Comparison of ENCODE assay signal across 8 cellular contexts in genomic region chr7:47253650-47254080, GRCh38.
DNase-seq lines count a peak whose midpoint lies in the region; ATAC-seq and TF ChIP-seq lines count a peak whose summit lies in the region.

No MANE protein-coding gene starts in this region.

- ATAC-seq in GM23338 = no peak; the same call in 1 of the 3 replicates

- H3K36me3 Mint-ChIP-seq in GM23338 (ENCODE audit: low read depth) = no peaks in the 10 kb centered on the region
- no peaks in the 10 kb centered on the region for H3K36me3 Mint-ChIP-seq in activated CD4-positive, alpha-beta T cell treated with anti-CD3 and anti-CD28 coated beads, Interleukin-2, amount 10 ng/mL, durations not matched to agents 7 days and 5 days (ENCODE audit: low read depth)

- H3K27ac Mint-ChIP-seq in GM23338 = no peak overlapping the region; the same call in 1 of the 2 replicates
- no peak overlapping the region for H3K27ac Mint-ChIP-seq in activated CD4-positive, alpha-beta T cell treated with anti-CD3 and anti-CD28 coated beads, Interleukin-2, amount 10 ng/mL, durations not matched to agents 7 days and 5 days

- TF ChIP-seq CTCF in GM06990 (IDR thresholded peaks at IDR 0.05; ENCODE audit: insufficient read depth, low read length, poor library complexity, severe bottlenecking) (no peak), GM23338 (conservative IDR thresholded peaks at IDR 0.05; ENCODE audit: low read depth in 2 of 2) (no peak), prostate gland (IDR thresholded peaks at IDR 0.05) (no peak)

- DNase-seq in GM06990 (ENCODE audit: extremely low read depth, insufficient read length) = peak; percentile 24
- no peak for DNase-seq in GM23338 (ENCODE audit: low spot score)
- peak; percentile 92 for DNase-seq in M059J (ENCODE audit: low read depth)
- DNase-seq in amniotic epithelial cell (ENCODE audit: low read depth) = peak; percentile 88
- peak; percentile 75 for DNase-seq in hepatic stellate cell (ENCODE audit: low spot score)
- DNase-seq in prostate gland (ENCODE audit: low spot score) = no peak
- no peak for DNase-seq in effector memory CD4-positive, alpha-beta T cell
- no peak for DNase-seq in activated CD4-positive, alpha-beta T cell treated with anti-CD3 and anti-CD28 coated beads, Interleukin-2, amount 10 ng/mL, durations not matched to agents 7 days and 5 days

- H3K79me2 ChIP-seq in GM23338 (replicated peaks; ENCODE audit: insufficient read depth) = no peaks in the 10 kb centered on the region

- H3K27me3 Mint-ChIP-seq in GM23338 (ENCODE audit: insufficient read depth, low read depth, poor library complexity) = peaks cover 16% of the 10 kb centered on the region
- peaks cover 25% of the 10 kb centered on the region for H3K27me3 Mint-ChIP-seq in activated CD4-positive, alpha-beta T cell treated with anti-CD3 and anti-CD28 coated beads, Interleukin-2, amount 10 ng/mL, durations not matched to agents 7 days and 5 days

- H3K27ac ChIP-seq in GM23338 (ENCODE audit: low read depth) = no peak overlapping the region
- H3K27ac ChIP-seq in prostate gland = peak overlapping the region; percentile 72 to 78
- no peak overlapping the region for H3K27ac ChIP-seq in effector memory CD4-positive, alpha-beta T cell (ENCODE audit: insufficient read depth, low read length, poor library complexity, severe bottlenecking)

- H3K36me3 ChIP-seq in GM06990 (ENCODE audit: control insufficient read depth, insufficient read depth, low read length) (no peaks in the 10 kb centered on the region), GM23338 (ENCODE audit: insufficient read depth) (no peaks in the 10 kb centered on the region), prostate gland (no peaks in the 10 kb centered on the region)
- no peaks in the 10 kb centered on the region for H3K36me3 ChIP-seq in effector memory CD4-positive, alpha-beta T cell (ENCODE audit: control insufficient read depth, insufficient read depth, low read length)

- POLR2A ChIA-PET in activated CD4-positive, alpha-beta T cell treated with anti-CD3 and anti-CD28 coated beads, Interleukin-2, amount 10 ng/mL, durations not matched to agents 7 days and 5 days (lab: Charles Lee) = no interaction called here

- WGBS in prostate gland = 9% methylated on average over 14 of the region's 14 CpGs

- CTCF ChIA-PET in activated CD4-positive, alpha-beta T cell treated with anti-CD3 and anti-CD28 coated beads, Interleukin-2, amount 10 ng/mL, durations not matched to agents 7 days and 5 days (lab: Charles Lee) = no interaction called here

- TF ChIP-seq POLR2A in prostate gland (IDR thresholded peaks at IDR 0.05) = no peak

- H3K4me2 ChIP-seq in GM23338 = peak overlapping the region; percentile 92

- no peaks in the 10 kb centered on the region for H4K20me1 ChIP-seq in GM23338 (replicated peaks; ENCODE audit: insufficient read depth)

- intact Hi-C loops in prostate gland (cut with DNase I) = loop anchor here (2.0 to 5.0 kb wide), 3 partner anchors 73 to 1336 kb away; no protein-coding TSS in a partner anchor

- H3K4me3 ChIP-seq in GM06990 (replicated peaks; ENCODE audit: low read depth, low read length) (peak overlapping the region; percentile 54), GM23338 (peak overlapping the region; percentile 71), prostate gland (peak overlapping the region; percentile 42 to 43)
- no peak overlapping the region for H3K4me3 ChIP-seq in effector memory CD4-positive, alpha-beta T cell (ENCODE audit: insufficient read depth, low read depth, low read length, poor library complexity, severe bottlenecking)

- no peaks in the 10 kb centered on the region for H3F3A ChIP-seq in GM23338 (replicated peaks; ENCODE audit: low read depth)

- H3K27me3 ChIP-seq in GM06990 (replicated peaks; ENCODE audit: control insufficient read depth, insufficient read depth, low read length) = peaks cover 1% of the 10 kb centered on the region; the same call in 1 of the 2 replicates
- peaks cover 13% of the 10 kb centered on the region for H3K27me3 ChIP-seq in GM23338 (ENCODE audit: insufficient read depth)
- H3K27me3 ChIP-seq in prostate gland (replicated peaks; ENCODE audit: insufficient read depth) = no peaks in the 10 kb centered on the region
- no peaks in the 10 kb centered on the region for H3K27me3 ChIP-seq in effector memory CD4-positive, alpha-beta T cell (replicated peaks; ENCODE audit: control insufficient read depth, insufficient read depth, low read length, poor library complexity, severe bottlenecking)

- H3K9me3 Mint-ChIP-seq in GM23338 = peaks cover 13% of the 10 kb centered on the region; the same call in 2 of the 3 replicates
- H3K9me3 Mint-ChIP-seq in activated CD4-positive, alpha-beta T cell treated with anti-CD3 and anti-CD28 coated beads, Interleukin-2, amount 10 ng/mL, durations not matched to agents 7 days and 5 days = no peaks in the 10 kb centered on the region

- H3K4me1 ChIP-seq in GM23338 (ENCODE audit: insufficient read depth) (peaks cover 3% of the 10 kb centered on the region; the same call in 1 of the 2 replicates), prostate gland (replicated peaks) (no peaks in the 10 kb centered on the region)
- no peaks in the 10 kb centered on the region for H3K4me1 ChIP-seq in effector memory CD4-positive, alpha-beta T cell (ENCODE audit: control insufficient read depth, insufficient read depth, low read length, poor library complexity, severe bottlenecking)

- peaks cover 8% of the 10 kb centered on the region for H3K4me1 Mint-ChIP-seq in GM23338
- peaks cover 3% of the 10 kb centered on the region for H3K4me1 Mint-ChIP-seq in activated CD4-positive, alpha-beta T cell treated with anti-CD3 and anti-CD28 coated beads, Interleukin-2, amount 10 ng/mL, durations not matched to agents 7 days and 5 days

- no peaks in the 10 kb centered on the region for H3K9me2 ChIP-seq in GM23338 (ENCODE audit: insufficient read depth)

- H3K9me3 ChIP-seq in prostate gland = no peaks in the 10 kb centered on the region
- no peaks in the 10 kb centered on the region for H3K9me3 ChIP-seq in effector memory CD4-positive, alpha-beta T cell (ENCODE audit: control insufficient read depth, low read length)

- H2AFZ ChIP-seq in GM23338 = peak overlapping the region; percentile 99

- peak overlapping the region; percentile 80 for H3K4me3 Mint-ChIP-seq in GM23338
- no peak overlapping the region for H3K4me3 Mint-ChIP-seq in activated CD4-positive, alpha-beta T cell treated with anti-CD3 and anti-CD28 coated beads, Interleukin-2, amount 10 ng/mL, durations not matched to agents 7 days and 5 days

TF ChIP-seq in GM23338, 12 proteins besides CTCF, POLR2A, EP300 and RAD21 (continues in another document):
- TF ChIP-seq EZH2 (IDR thresholded peaks at IDR 0.05; ENCODE audit: low read depth, unreplicated experiment) = no peak
- no peak for TF ChIP-seq ZNF114 (CRISPR knock-in tag; IDR thresholded peaks at IDR 0.05)
- TF ChIP-seq EZH2phosphoT487 (IDR thresholded peaks at IDR 0.05; ENCODE audit: unreplicated experiment) = no peak
- no peak for TF ChIP-seq STAT1 (IDR thresholded peaks at IDR 0.05; ENCODE audit: unreplicated experiment)
- TF ChIP-seq NANOG (IDR thresholded peaks at IDR 0.05; ENCODE audit: borderline replicate concordance) = no peak
- TF ChIP-seq ETS1 (IDR thresholded peaks at IDR 0.05) = no peak
- TF ChIP-seq ZNF331 (CRISPR knock-in tag; IDR thresholded peaks at IDR 0.05; ENCODE audit: low read depth) = no peak
- no peak for TF ChIP-seq REST (IDR thresholded peaks at IDR 0.05; ENCODE audit: unreplicated experiment)
- TF ChIP-seq CREB1 (CRISPR knock-in tag; IDR thresholded peaks at IDR 0.05; ENCODE audit: low read depth) = no peak

Comparison
In these comparisons a context has a peak if more than half of its experiments do, and no peak if none do; other contexts are left out.
1. DNase-seq: peak in GM06990 (single experiment), M059J (single experiment), amniotic epithelial cell (single experiment) and hepatic stellate cell (single experiment); none in GM23338 (single experiment), prostate gland (single experiment), effector memory CD4-positive, alpha-beta T cell (0 of 3) and activated CD4-positive, alpha-beta T cell treated with anti-CD3 and anti-CD28 coated beads, Interleukin-2, amount 10 ng/mL, durations not matched to agents 7 days and 5 days (single experiment).
2. H3K27ac ChIP-seq: peak in prostate gland (2 of 2); none in GM23338 (single experiment) and effector memory CD4-positive, alpha-beta T cell (single experiment).